Comparison of ENCODE assay signal across 16 cellular contexts in the genomic region with DNA sequence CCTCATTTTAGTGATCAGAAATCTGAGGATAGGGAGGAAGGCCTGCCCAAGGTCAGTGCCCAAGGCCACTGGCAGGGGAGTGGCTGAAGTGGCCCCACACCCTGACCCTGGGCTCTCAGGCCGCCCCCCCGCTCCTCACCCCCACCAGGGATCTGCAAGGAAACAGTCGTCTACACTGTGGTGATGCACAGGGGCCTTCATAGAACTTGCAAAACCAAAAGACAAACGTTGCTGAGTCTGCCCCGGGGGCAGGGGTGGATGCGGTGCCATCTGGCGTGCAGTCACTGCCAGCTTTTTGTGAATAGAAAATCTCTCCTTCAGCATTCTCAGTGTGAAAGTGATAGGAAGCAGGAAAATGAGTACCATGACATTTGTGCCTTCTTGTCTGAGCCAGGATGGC. TPM values are rescaled to one million over a fixed set of nuclear protein-coding genes. Genes with fewer than 3 reads are reported as not detected.
DNase-seq lines count a peak whose midpoint lies in the region; ATAC-seq and TF ChIP-seq lines count a peak whose summit lies in the region.
"Had no signal": no experiment of that assay in that cellular context is flagged by ENCODE, and none has a peak within 500 bp of the region (broad histone marks: within the 10 kb centered on the region; RNA-seq: fewer than 3 reads in every experiment).

No MANE protein-coding gene starts in this region.

- TF ChIP-seq CTCF in H9 (conservative IDR thresholded peaks at IDR 0.05) (no peak), body of pancreas (IDR thresholded peaks at IDR 0.05) (no peak), esophagus squamous epithelium (IDR thresholded peaks at IDR 0.05) (no peak)

- intact Hi-C loops in body of pancreas (cut with DNase I), result no loop called here
- intact Hi-C loops in esophagus squamous epithelium (cut with DNase I), result loop anchor here (5.0 kb wide), 1 partner anchor 152 kb away; no protein-coding TSS in a partner anchor

- H4K20me1 ChIP-seq in H9 (ENCODE audit: control insufficient read depth, insufficient read depth, insufficient read length), result no peaks in the 10 kb centered on the region

- H3K27ac ChIP-seq in H9 (ENCODE audit: insufficient read length, low read depth, low read length) (no peak overlapping the region), body of pancreas (peak overlapping the region in 3 of 4 donors; percentile 66 to 77 (median 73)), neuronal stem cell (replicated peaks; ENCODE audit: low read length) (no peak overlapping the region), esophagus squamous epithelium (no peak overlapping the region)

- H3K4me3 ChIP-seq in body of pancreas (no peak overlapping the region), neuronal stem cell (ENCODE audit: low read length in 2 of 2) (no peak overlapping the region), esophagus squamous epithelium (no peak overlapping the region)
- H3K4me3 ChIP-seq: hepatocyte had no signal

- H3K23me2 ChIP-seq in H9 (ENCODE audit: insufficient read length, low read depth, low read length, poor library complexity, severe bottlenecking), result no peaks in the 10 kb centered on the region

- ATAC-seq in body of pancreas (no peak), GM21515 (IDR thresholded peaks at IDR 0.05; ENCODE audit: unreplicated experiment) (no peak)

- H3K9me3 ChIP-seq in H9 (ENCODE audit: control insufficient read depth, low read depth, low read length) (no peaks in the 10 kb centered on the region), body of pancreas (no peaks in the 10 kb centered on the region), neuronal stem cell (replicated peaks in 1 of 2; ENCODE audit: control insufficient read depth in 2 of 2, insufficient read depth in 1 of 2, low read depth in 1 of 2, low read length in 2 of 2) (no peaks in the 10 kb centered on the region), esophagus squamous epithelium (no peaks in the 10 kb centered on the region)

- H4K8ac ChIP-seq in H9 (replicated peaks; ENCODE audit: insufficient read length, low read depth, low read length), result no peak overlapping the region
- H4K8ac ChIP-seq in neuronal stem cell (ENCODE audit: low read depth, low read length), result no peak overlapping the region

- H3K14ac ChIP-seq in H9 (ENCODE audit: insufficient read depth, low read length) (no peak overlapping the region), neuronal stem cell (ENCODE audit: low read length) (no peak overlapping the region)

- H2BK120ac ChIP-seq in H9 (ENCODE audit: low read depth, low read length, poor library complexity, severe bottlenecking) (no peak overlapping the region), neuronal stem cell (ENCODE audit: low read depth, low read length) (no peak overlapping the region)

- H3T11ph ChIP-seq in H9 (ENCODE audit: low read length), result no peak overlapping the region

- no peak overlapping the region for H2AFZ ChIP-seq in H9 (ENCODE audit: low read length)
- H2AFZ ChIP-seq in neuronal stem cell (ENCODE audit: low read length), result no peak overlapping the region

- no peak overlapping the region for H3K4me3 Mint-ChIP-seq in H9
- H3K4me3 Mint-ChIP-seq: activated T-cell treated with anti-CD3 and anti-CD28 coated beads, Interleukin-2, amount 50 U/mL, for 72 hours; CD4-positive, alpha-beta memory T cell had no signal

- H3K36me3 ChIP-seq in body of pancreas (replicated peaks in 1 of 2; ENCODE audit: insufficient read depth in 1 of 2, low read depth in 2 of 2) (peaks cover 5 to 45% of the 10 kb centered on the region in 2 donors), neuronal stem cell (replicated peaks in 1 of 2; ENCODE audit: control insufficient read depth in 2 of 2, insufficient read depth in 2 of 2, low read length in 2 of 2) (peaks cover 4 to 13% of the 10 kb centered on the region in 2 donors), esophagus squamous epithelium (peaks cover 0 to 16% (median 0%) of the 10 kb centered on the region in 3 donors)

- no peak overlapping the region for H2BK20ac ChIP-seq in H9 (ENCODE audit: low read depth, low read length, poor library complexity, severe bottlenecking)

- H4K5ac ChIP-seq in H9 (ENCODE audit: insufficient read length, low read depth, low read length), result no peak overlapping the region

- no peak overlapping the region for H2BK15ac ChIP-seq in H9 (ENCODE audit: low read depth, low read length)
- H2BK15ac ChIP-seq in neuronal stem cell (ENCODE audit: low read length), result peak overlapping the region; percentile 17

- H3K27me3 Mint-ChIP-seq in H9 (ENCODE audit: low read depth), result no peaks in the 10 kb centered on the region
- H3K27me3 Mint-ChIP-seq: CD4-positive, alpha-beta memory T cell had no signal

- no peak overlapping the region for H3K9ac ChIP-seq in H9 (ENCODE audit: extremely low read depth, insufficient read length, low read length)
- no peak overlapping the region for H3K9ac ChIP-seq in neuronal stem cell (ENCODE audit: low read depth, low read length, poor library complexity)

- no peak for TF ChIP-seq POLR2A in body of pancreas (IDR thresholded peaks at IDR 0.05)
- TF ChIP-seq POLR2A in esophagus squamous epithelium (IDR thresholded peaks at IDR 0.05), result no peak

- WGBS in H9 (ENCODE audit: extremely low coverage, insufficient read length, low lambda C conversion rate), result no CpG with 5 or more reads among the region's 7 CpGs
- 54 to 59% methylated on average over 7 of the region's 7 CpGs for WGBS in body of pancreas, 2 donors
- no CpG with 5 or more reads among the region's 7 CpGs for WGBS in neuronal stem cell (ENCODE audit: extremely low coverage in 2 of 2, insufficient read length in 2 of 2, insufficient replicate concordance in 1 of 2), 2 donors
- whole genome bisulfite sequencing in esophagus squamous epithelium, 2 donors, result 30 to 50% methylated on average over 4 of the region's 7 CpGs

- H2BK12ac ChIP-seq in H9 (ENCODE audit: insufficient read length, low read depth, low read length) (no peak overlapping the region), neuronal stem cell (ENCODE audit: low read length) (no peak overlapping the region)

- no peaks in the 10 kb centered on the region for H3K79me2 ChIP-seq in H9 (ENCODE audit: insufficient read depth, low read length)
- H3K79me2 ChIP-seq: hepatocyte had no signal

- no peak overlapping the region for H3K23ac ChIP-seq in H9 (ENCODE audit: insufficient read length, low read depth, low read length)
- H3K23ac ChIP-seq in neuronal stem cell (ENCODE audit: low read depth, low read length, poor library complexity), result no peak overlapping the region

- H3K4me2 ChIP-seq in H9 (ENCODE audit: insufficient read depth, insufficient read length, low read length), result no peak overlapping the region
- H3K4me2 ChIP-seq in neuronal stem cell (ENCODE audit: insufficient read depth, low read length, poor library complexity, severe bottlenecking), result no peak overlapping the region

- no peak overlapping the region for H3K4ac ChIP-seq in H9 (ENCODE audit: low read depth, low read length)
- H3K4ac ChIP-seq in neuronal stem cell (ENCODE audit: low read length), result no peak overlapping the region

- H3K4me1 ChIP-seq in H9 (ENCODE audit: insufficient read depth, low read length), result no peaks in the 10 kb centered on the region
- peaks cover 25% of the 10 kb centered on the region for H3K4me1 ChIP-seq in body of pancreas
- H3K4me1 ChIP-seq in neuronal stem cell (ENCODE audit: control insufficient read depth in 2 of 2, insufficient read depth in 1 of 2, low read depth in 1 of 2, low read length in 2 of 2), result peaks cover 13 to 22% of the 10 kb centered on the region in 2 donors
- H3K4me1 ChIP-seq in esophagus squamous epithelium, result peaks cover 0 to 22% (median 7%) of the 10 kb centered on the region in 3 donors

- H4K91ac ChIP-seq in H9 (ENCODE audit: insufficient read length, low read depth, low read length) (no peak overlapping the region), neuronal stem cell (ENCODE audit: low read depth, low read length, poor library complexity) (no peak overlapping the region)

- no peak overlapping the region for H3K18ac ChIP-seq in H9 (ENCODE audit: insufficient read length, low read depth, low read length)
- peak overlapping the region; percentile 71 for H3K18ac ChIP-seq in neuronal stem cell (ENCODE audit: low read length)

- H3K27me3 ChIP-seq in H9 (ENCODE audit: insufficient read depth, low read length) (no peaks in the 10 kb centered on the region), body of pancreas (no peaks in the 10 kb centered on the region), neuronal stem cell (ENCODE audit: control insufficient read depth in 3 of 3, insufficient read depth in 3 of 3, low read depth in 1 of 3, low read length in 3 of 3) (no peaks in the 10 kb centered on the region), esophagus squamous epithelium (no peaks in the 10 kb centered on the region)
- H3K27me3 ChIP-seq: hepatocyte had no signal

- peak overlapping the region in 1 of 3 experiments; percentile 19; a peak in 1 of 7 replicates for H3K27ac Mint-ChIP-seq in H9
- H3K27ac Mint-ChIP-seq: activated T-cell treated with anti-CD3 and anti-CD28 coated beads, Interleukin-2, amount 50 U/mL, for 72 hours; CD4-positive, alpha-beta memory T cell had no signal

- no peak overlapping the region for H2BK5ac ChIP-seq in H9 (ENCODE audit: insufficient read length, low read length)
- peak overlapping the region; percentile 39 for H2BK5ac ChIP-seq in neuronal stem cell (ENCODE audit: low read length)

- DNase-seq in H9, result peak; percentile 22
- DNase-seq in NCI-H2171 (lab: John Stamatoyannopoulos, UW), result peak; percentile 56
- peak in 2 of 4 donors; percentile 1 to 15 for DNase-seq in body of pancreas
- no peak for DNase-seq in neuronal stem cell (ENCODE audit: low spot score)
- DNase-seq in NCI-H2081 treated with DMSO at 0.1 percent for 48 hours (lab: John Stamatoyannopoulos, UW), result no peak
- DNase-seq in DMS53 (lab: John Stamatoyannopoulos, UW), result no peak
- no peak for DNase-seq in esophagus squamous epithelium (lab: John Stamatoyannopoulos, UW)
- DNase-seq: activated CD4-positive, alpha-beta T cell treated with anti-CD3 and anti-CD28 coated beads, Interleukin-2, amount 50 U/mL, for 1 hour; activated T-cell treated with anti-CD3 and anti-CD28 coated beads, Interleukin-2, amount 50 U/mL, for 72 hours; CD4-positive, alpha-beta memory T cell; MM.1S; trophoblast cell had no signal

- no peak overlapping the region for H3K56ac ChIP-seq in H9 (ENCODE audit: insufficient read length, low read depth, low read length)

- H3K79me1 ChIP-seq in H9 (ENCODE audit: insufficient read depth, low read depth, low read length, poor library complexity, severe bottlenecking) (no peaks in the 10 kb centered on the region), neuronal stem cell (ENCODE audit: low read depth, low read length) (no peaks in the 10 kb centered on the region)

- H3K9me3 Mint-ChIP-seq in H9, result no peaks in the 10 kb centered on the region
- H3K9me3 Mint-ChIP-seq: activated T-cell treated with anti-CD3 and anti-CD28 coated beads, Interleukin-2, amount 50 U/mL, for 72 hours; CD4-positive, alpha-beta memory T cell had no signal

- H2AK5ac ChIP-seq in H9 (ENCODE audit: insufficient read length, low read length) (no peak overlapping the region), neuronal stem cell (ENCODE audit: low read depth, low read length) (peak overlapping the region; percentile 10)

- no peaks in the 10 kb centered on the region; a peak in 1 of 7 replicates for H3K36me3 Mint-ChIP-seq in H9 (ENCODE audit: insufficient read depth in 1 of 3, low read depth in 3 of 3)
- H3K36me3 Mint-ChIP-seq: CD4-positive, alpha-beta memory T cell had no signal

- H3K4me1 Mint-ChIP-seq in H9, result peaks cover 14% of the 10 kb centered on the region in 2 experiments

RNA-seq across cellular contexts. Expression of gene WHAMM, which starts 41.3 kb away (rescaled TPM):
- total RNA-seq in H9 (2021) (3.0 and 3.7 TPM in 2 replicates), body of pancreas (1 to 10 TPM; 6.0 to 9.2 TPM), esophagus squamous epithelium (1 to 10 TPM; 5.3 to 8.8 (median 6.1) TPM)
- polyA plus RNA-seq in neuronal stem cell (2013, experiment 1 of 2), result 4.9 TPM
- polyA plus RNA-seq in neuronal stem cell (2013, experiment 2 of 2), result 4.4 TPM

RNA-seq across cellular contexts. Expression of gene FSD2, which starts 44.9 kb away (rescaled TPM):
- total RNA-seq in H9 (2021) (not detected in 2 replicates), body of pancreas (under 1 TPM in 1 of 2 donors, not detected in 1; 0.26 TPM), esophagus squamous epithelium (not detected)
- not detected for polyA plus RNA-seq in neuronal stem cell (2013, experiment 1 of 2)
- polyA plus RNA-seq in neuronal stem cell (2013, experiment 2 of 2), result under 0.01 TPM
- total RNA-seq: activated T-cell treated with anti-CD3 and anti-CD28 coated beads, Interleukin-2, amount 50 U/mL, for 72 hours; CD4-positive, alpha-beta memory T cell; hepatocyte; omental fat pad; SK-MEL-5 had no signal

Comparison
In these comparisons a context has a peak if more than half of its experiments do, and no peak if none do; other contexts are left out.
1. DNase-seq: peak in H9 (single experiment) and NCI-H2171 (single experiment); none in neuronal stem cell (single experiment), NCI-H2081 treated with DMSO at 0.1 percent for 48 hours (single experiment), DMS53 (single experiment) and esophagus squamous epithelium (single experiment).
2. H3K27ac ChIP-seq: peak in body of pancreas (3 of 4); none in H9 (single experiment), neuronal stem cell (single experiment) and esophagus squamous epithelium (0 of 4).